ENCODE assay signal across 6 cellular contexts in the genomic region with DNA sequence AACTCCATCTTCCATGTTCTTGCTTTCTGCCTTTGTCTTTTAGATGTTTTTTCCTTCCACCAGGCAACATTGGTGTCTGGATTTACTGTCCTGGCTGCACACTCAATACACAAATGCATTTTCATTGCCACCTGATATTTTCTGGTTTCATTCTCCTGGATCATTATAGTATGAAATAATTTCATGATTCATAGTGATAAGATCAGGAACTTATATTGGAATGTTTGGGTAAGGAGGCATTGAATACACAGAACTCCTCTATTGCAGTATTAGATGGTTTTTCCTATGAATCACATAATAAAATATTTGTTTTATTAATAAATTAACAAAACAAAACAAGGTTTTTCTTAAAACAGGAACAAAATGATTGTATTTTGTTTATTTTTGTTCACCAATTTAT.
"Had no signal": no experiment of that assay in that cellular context is flagged by ENCODE, and none has a peak within 500 bp of the region (broad histone marks: within the 10 kb centered on the region; RNA-seq: fewer than 3 reads in every experiment).

No MANE protein-coding gene starts in this region.

- ATAC-seq: HepG2, K562 had no signal

- DNase-seq: IMR-90, KBM-7 had no signal

- FAIRE-seq: HepG2, HTR-8/SVneo, K562 had no signal

- H3K4me3 ChIP-seq: K562 had no signal

- H3K27ac ChIP-seq: HL-60 had no signal
